1 cellular context compared by ENCODE assay signal in genomic region chr4:169902658-169903345, GRCh38.
TF ChIP-seq lines count a peak whose summit lies in the region.

No MANE protein-coding gene starts in this region.

TF ChIP-seq in SK-N-SH, 30 proteins besides CTCF, POLR2A, EP300 and RAD21 (continued from another document):
- TF ChIP-seq REST (IDR thresholded peaks at IDR 0.05; ENCODE audit: low read depth, low read length) (no peak), MAX (IDR thresholded peaks at IDR 0.05; ENCODE audit: low read depth) (no peak), USF1 (IDR thresholded peaks at IDR 0.05; ENCODE audit: borderline replicate concordance, low read depth) (no peak), POLR2AphosphoS5 (IDR thresholded peaks at IDR 0.05; ENCODE audit: low read depth, low read length) (no peak), IRF3 (IDR thresholded peaks at IDR 0.05; ENCODE audit: low read depth, low read length) (no peak), PBX3 (IDR thresholded peaks at IDR 0.05) (no peak), TEAD4 (IDR thresholded peaks at IDR 0.05; ENCODE audit: borderline replicate concordance, insufficient read depth) (no peak), TCF12 (IDR thresholded peaks at IDR 0.05) (no peak), FOXJ3 (CRISPR knock-in tag; IDR thresholded peaks at IDR 0.05) (no peak), USF2 (IDR thresholded peaks at IDR 0.05; ENCODE audit: borderline replicate concordance, low read depth, low read length) (no peak)
